In genomic region chr12:121060149-121061001, GRCh38 we compare ENCODE assay signal across 8 cellular contexts. TPM values are rescaled to one million over a fixed set of nuclear protein-coding genes. Genes with fewer than 3 reads are reported as not detected.
DNase-seq lines count a peak whose midpoint lies in the region; ATAC-seq and TF ChIP-seq lines count a peak whose summit lies in the region.

No MANE protein-coding gene starts in this region.

- H3K4me1 ChIP-seq in BE2C: no peaks in the 10 kb centered on the region
- peaks cover 0 to 10% (median 0%) of the 10 kb centered on the region in 4 donors for H3K4me1 ChIP-seq in tibial nerve

- peak overlapping the region; percentile 43 to 82 (median 68) for H3K27ac ChIP-seq in tibial nerve

- H3K4me3 ChIP-seq in BE2C (ENCODE audit: low read depth, low read length) (no peak overlapping the region), epithelial cell of proximal tubule (ENCODE audit: low read depth, low read length) (peak overlapping the region; percentile 49), tibial nerve (peak overlapping the region; percentile 20 to 46 (median 30))

- TF ChIP-seq CTCF in BE2C (IDR thresholded peaks at IDR 0.05; ENCODE audit: low read depth, low read length): peak; percentile 47
- peak; percentile 54 for TF ChIP-seq CTCF in epithelial cell of proximal tubule (conservative IDR thresholded peaks at IDR 0.05; ENCODE audit: low read depth, low read length)
- TF ChIP-seq CTCF in tibial nerve (IDR thresholded peaks at IDR 0.05): peak in 4 of 5 experiments; percentile 48 to 58 (median 55)

- H3K27me3 ChIP-seq in BE2C: no peaks in the 10 kb centered on the region
- no peaks in the 10 kb centered on the region for H3K27me3 ChIP-seq in tibial nerve

- no peak for TF ChIP-seq POLR2A in tibial nerve (IDR thresholded peaks at IDR 0.05)

- H3K9me3 ChIP-seq in BE2C (no peaks in the 10 kb centered on the region), tibial nerve (no peaks in the 10 kb centered on the region)

- no peak for TF ChIP-seq EP300 in tibial nerve (IDR thresholded peaks at IDR 0.05)

- no peaks in the 10 kb centered on the region for H3K36me3 ChIP-seq in BE2C
- H3K36me3 ChIP-seq in tibial nerve: no peaks in the 10 kb centered on the region

- ATAC-seq in GM18867 (IDR thresholded peaks at IDR 0.05; ENCODE audit: unreplicated experiment): peak; percentile 84
- ATAC-seq in HG03066 (IDR thresholded peaks at IDR 0.05; ENCODE audit: low read depth, unreplicated experiment): peak; percentile 67

- DNase-seq in BE2C (no peak), NCI-H774 (lab: John Stamatoyannopoulos, UW) (peak; percentile 38), epithelial cell of proximal tubule (ENCODE audit: low read depth) (no peak), myocyte (ENCODE audit: low read depth) (peak; percentile 53), tibial nerve (ENCODE audit: low spot score in 2 of 2) (no peak)
- peak; percentile 18 for DNase-seq in activated CD8-positive, alpha-beta memory T cell treated with anti-CD3 and anti-CD28 coated beads, Interleukin-2, amount 50 U/mL, for 1 hour (ENCODE audit: extremely low read depth)

- 43 to 50% methylated on average over 16 of the region's 16 CpGs for WGBS in tibial nerve, 2 donors

RNA-seq across cellular contexts. Expression of gene OASL, which starts 21.3 kb away (rescaled TPM):
- not detected for polyA plus RNA-seq in BE2C (2012; ENCODE audit: insufficient read depth, insufficient read length, low read depth)
- total RNA-seq in epithelial cell of proximal tubule (0.12 and 0.29 TPM in 2 replicates), myocyte (0.68 and 1.2 TPM in 2 replicates), tibial nerve (under 1 TPM in 2 of 4 donors, not detected in 2; 0.20 to 0.44 TPM)
- 0.19 TPM for polyA plus RNA-seq in myocyte (2012)

RNA-seq across cellular contexts. Expression of gene C12orf43, which starts 44.1 kb away (rescaled TPM):
- polyA plus RNA-seq in BE2C (2012; ENCODE audit: insufficient read depth, insufficient read length, low read depth): 31.0 TPM
- total RNA-seq in epithelial cell of proximal tubule: 20.6 and 22.9 TPM in 2 replicates
- total RNA-seq in myocyte: 7.2 and 9.8 TPM in 2 replicates
- 12.0 TPM for polyA plus RNA-seq in myocyte (2012)
- total RNA-seq in tibial nerve: 10 to 100 TPM; 15.0 to 29.7 (median 20.6) TPM

Comparison
In these comparisons a context has a peak if more than half of its experiments do, and no peak if none do; other contexts are left out.
1. DNase-seq: peak in NCI-H774 (single experiment), activated CD8-positive, alpha-beta memory T cell treated with anti-CD3 and anti-CD28 coated beads, Interleukin-2, amount 50 U/mL, for 1 hour (single experiment) and myocyte (single experiment); none in BE2C (single experiment), epithelial cell of proximal tubule (single experiment) and tibial nerve (0 of 2).
2. Peak in every context shown above with its lines, with median percentiles within 50 percentile points of each other: CTCF ChIP-seq.